7 cellular contexts compared by ENCODE assay signal in the genomic region with DNA sequence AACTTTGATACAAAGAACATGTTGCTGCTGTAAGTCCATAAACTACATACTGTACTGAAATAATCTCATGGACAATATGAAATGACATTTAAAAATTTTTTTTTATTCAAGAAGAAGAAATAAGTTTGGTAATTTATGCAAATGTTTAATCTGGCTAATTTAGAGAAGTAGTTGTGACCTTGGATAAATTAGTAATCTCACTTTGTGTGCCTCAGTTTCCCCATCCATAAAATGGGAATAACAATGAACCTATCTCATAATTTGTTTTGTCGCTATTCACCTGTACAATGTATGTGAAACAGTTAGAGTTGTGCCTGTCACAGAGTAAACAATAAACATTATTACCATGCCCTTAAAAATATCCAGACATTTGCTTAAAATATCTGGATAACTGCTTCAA.
"Had no signal": no experiment of that assay in that cellular context is flagged by ENCODE, and none has a peak within 500 bp of the region (broad histone marks: within the 10 kb centered on the region; RNA-seq: fewer than 3 reads in every experiment).

No MANE protein-coding gene starts in this region.

- ATAC-seq: GM12878 had no signal

- H3K4me3 ChIP-seq: GM12878 had no signal

- DNase-seq: GDM1, GF-D8 had no signal

- FAIRE-seq: GM12878, GM12891, GM12892, GM18507, GM19239 had no signal
